In the genomic region with DNA sequence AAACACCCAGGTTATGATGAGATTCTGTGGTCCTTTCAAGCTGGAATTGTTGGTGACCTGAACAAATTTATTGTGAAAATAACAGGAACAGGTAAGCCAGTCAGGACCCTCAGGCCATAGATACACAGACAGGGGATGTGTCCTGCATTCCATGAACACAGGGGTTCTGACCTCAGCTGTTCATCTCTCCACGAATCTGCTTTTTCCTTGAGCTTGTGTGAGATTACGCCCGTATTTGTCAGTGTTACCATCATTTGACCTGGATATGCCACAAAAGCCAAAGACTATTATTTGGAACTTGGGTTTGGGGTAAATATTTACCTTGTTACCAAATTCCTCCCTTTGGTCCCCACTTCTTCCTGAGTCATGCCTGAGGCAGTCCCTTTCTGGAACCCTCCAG, we compare ENCODE assay signal across 28 cellular contexts.
DNase-seq lines count a peak whose midpoint lies in the region; ATAC-seq, FAIRE-seq and TF ChIP-seq lines count a peak whose summit lies in the region.
"Had no signal": no experiment of that assay in that cellular context is flagged by ENCODE, and none has a peak within 500 bp of the region (broad histone marks: within the 10 kb centered on the region; RNA-seq: fewer than 3 reads in every experiment).

No MANE protein-coding gene starts in this region.

- H3K9me3 ChIP-seq in RWPE2 (ENCODE audit: severe bottlenecking) = no peaks in the 10 kb centered on the region
- peaks cover 4% of the 10 kb centered on the region for H3K9me3 ChIP-seq in trophoblast cell (ENCODE audit: insufficient read depth, low read depth, low read length)
- H3K9me3 ChIP-seq: HAP-1, prostate gland, SJSA1, thyroid gland had no signal

- H3K14ac ChIP-seq in trophoblast cell (ENCODE audit: low read length) = no peak overlapping the region

- no peak overlapping the region for H2AFZ ChIP-seq in trophoblast cell (ENCODE audit: insufficient read depth, low read length, poor library complexity)

- H3K4me1 ChIP-seq in RWPE2 (ENCODE audit: insufficient read depth, poor library complexity, severe bottlenecking) (peaks cover 19% of the 10 kb centered on the region), trophoblast cell (ENCODE audit: control insufficient read depth in 1 of 2, insufficient read depth in 2 of 2, low read length in 2 of 2) (peaks cover 25 to 27% of the 10 kb centered on the region in 2 experiments)
- H3K4me1 ChIP-seq: prostate gland had no signal

- H2BK12ac ChIP-seq in trophoblast cell (ENCODE audit: low read length) = no peak overlapping the region

- H4K91ac ChIP-seq in trophoblast cell (ENCODE audit: low read depth, low read length) = peak overlapping the region; percentile 94

- H3K27me3 ChIP-seq in RWPE2 (ENCODE audit: insufficient read depth, poor library complexity, severe bottlenecking) (no peaks in the 10 kb centered on the region), trophoblast cell (ENCODE audit: insufficient read depth, low read length) (no peaks in the 10 kb centered on the region)
- H3K27me3 ChIP-seq: thyroid gland had no signal

- H3K27ac ChIP-seq in RWPE2 (ENCODE audit: poor library complexity, severe bottlenecking) (peak overlapping the region; percentile 89), trophoblast cell (ENCODE audit: low read depth, low read length) (peak overlapping the region; percentile 94)
- H3K27ac ChIP-seq: prostate gland, SJSA1, WERI-Rb-1 had no signal

- H3K18ac ChIP-seq in trophoblast cell (ENCODE audit: low read length) = no peak overlapping the region

- peak overlapping the region; percentile 31 for H3K4me2 ChIP-seq in trophoblast cell (ENCODE audit: low read length)

- H4K8ac ChIP-seq in trophoblast cell (ENCODE audit: low read depth, low read length) = no peak overlapping the region

- no peak overlapping the region for H3K9ac ChIP-seq in trophoblast cell (ENCODE audit: low read length)

- peak overlapping the region; percentile 95 for H2BK120ac ChIP-seq in trophoblast cell (ENCODE audit: insufficient read depth, low read length, poor library complexity)

- peaks cover 24% of the 10 kb centered on the region for H3K79me1 ChIP-seq in trophoblast cell (ENCODE audit: low read length)

- H3K36me3 ChIP-seq in RWPE2 (ENCODE audit: low read depth) (no peaks in the 10 kb centered on the region), trophoblast cell (ENCODE audit: control insufficient read depth in 1 of 2, insufficient read depth in 2 of 2, low read length in 2 of 2) (peaks cover 0 to 3% of the 10 kb centered on the region in 2 experiments)
- H3K36me3 ChIP-seq: HAP-1, prostate gland, SJSA1, thyroid gland, WERI-Rb-1 had no signal

- FAIRE-seq in HTR-8/SVneo (lab: Jason Lieb, UNC) = peak; percentile 54
- FAIRE-seq: bronchial epithelial cell, GM12892 had no signal

- peak overlapping the region; percentile 92 for H2BK5ac ChIP-seq in trophoblast cell (ENCODE audit: low read depth, low read length, poor library complexity)

- TF ChIP-seq CTCF in RWPE2 (IDR thresholded peaks at IDR 0.05; ENCODE audit: poor library complexity, severe bottlenecking) = no peak

- no peak overlapping the region for H3K4me3 ChIP-seq in RWPE2 (ENCODE audit: severe bottlenecking)
- no peak overlapping the region for H3K4me3 ChIP-seq in trophoblast cell (ENCODE audit: low read depth, low read length)
- H3K4me3 ChIP-seq: HAP-1, prostate gland, SJSA1, thyroid gland had no signal

- peak; percentile 44 for ATAC-seq in RWPE2 (ENCODE audit: low read depth)

- no peak overlapping the region for H4K12ac ChIP-seq in trophoblast cell (ENCODE audit: low read depth, low read length)

- no CpG with 5 or more reads among the region's 3 CpGs for WGBS in trophoblast cell (ENCODE audit: extremely low coverage, insufficient coverage, insufficient read length)

- peaks cover 2% of the 10 kb centered on the region for H3K79me2 ChIP-seq in trophoblast cell (ENCODE audit: control insufficient read depth, insufficient read depth, low read length, poor library complexity)

- H3K4ac ChIP-seq in trophoblast cell (ENCODE audit: low read depth, low read length) = no peak overlapping the region

- H3K23ac ChIP-seq in trophoblast cell (ENCODE audit: low read length) = no peak overlapping the region

- no peak overlapping the region for H2AK5ac ChIP-seq in trophoblast cell (ENCODE audit: low read length)

- no peak for DNase-seq in HTR-8/SVneo (ENCODE audit: insufficient read length, low spot score)
- no peak for DNase-seq in RWPE2 (ENCODE audit: low spot score)
- DNase-seq in iPS-NIHi11 (ENCODE audit: low spot score) = peak; percentile 33
- peak; percentile 64 to 66 for DNase-seq in trophoblast cell
- no peak for DNase-seq in putamen (ENCODE audit: low spot score)
- DNase-seq in HPDE6-E6E7 (ENCODE audit: extremely low spot score) = no peak
- DNase-seq in stimulated activated naive CD4-positive, alpha-beta T cell treated with Interleukin-2 at 50 U/mL for 16 hours (lab: John Stamatoyannopoulos, UW) = no peak
- DNase-seq: activated CD4-positive, alpha-beta T cell treated with anti-CD3 and anti-CD28 coated beads, Interleukin-2, amount 50 U/mL, for 4 hours; activated effector memory CD4-positive, alpha-beta T cell treated with anti-CD3 and anti-CD28 coated beads, Interleukin-2, amount 50 U/mL, for 16 hours; CD8-positive, alpha-beta memory T cell; cortex of kidney; DMS79 treated with DMSO at 0.1 percent for 48 hours; hippocampal formation; midbrain; NCI-H146; NCI-H2171 treated with DMSO at 0.1 percent for 48 hours; NCI-H774; nephron progenitor cell; stimulated activated CD4-positive, alpha-beta T cell treated with anti-CD3 and anti-CD28 coated beads, Interleukin-2, amount 100 ng/mL, for 24 hours; stimulated activated naive CD4-positive, alpha-beta T cell; T-helper 2 cell; WERI-Rb-1 had no signal

Comparison
In these comparisons a context has a peak if more than half of its experiments do, and no peak if none do; other contexts are left out.
1. DNase-seq: peak in iPS-NIHi11 (single experiment) and trophoblast cell (2 of 2); none in HTR-8/SVneo (single experiment), RWPE2 (single experiment), putamen (single experiment), HPDE6-E6E7 (single experiment) and stimulated activated naive CD4-positive, alpha-beta T cell treated with Interleukin-2 at 50 U/mL for 16 hours (single experiment).